Comparison of ENCODE assay signal across 11 cellular contexts in genomic region chr15:96320703-96321421, GRCh38. TPM values are rescaled to one million over a fixed set of nuclear protein-coding genes. Genes with fewer than 3 reads are reported as not detected.
DNase-seq lines count a peak whose midpoint lies in the region; ATAC-seq and TF ChIP-seq lines count a peak whose summit lies in the region.
"Had no signal": no experiment of that assay in that cellular context is flagged by ENCODE, and none has a peak within 500 bp of the region (broad histone marks: within the 10 kb centered on the region; RNA-seq: fewer than 3 reads in every experiment).

No MANE protein-coding gene starts in this region.

- no peak for TF ChIP-seq POLR2A in prostate gland (IDR thresholded peaks at IDR 0.05)

- intact Hi-C loops in ascending aorta (cut with DNase I), result loop anchor here (10.0 kb wide), 1 partner anchor 1476 kb away; no protein-coding TSS in a partner anchor
- intact Hi-C loops in prostate gland (cut with DNase I), result loop anchor here (5.0 to 10.0 kb wide), 4 partner anchors 59 to 1156 kb away; no protein-coding TSS in a partner anchor

- no peak overlapping the region for H3K9ac ChIP-seq in iPS-18a (ENCODE audit: low read length)

- CTCF ChIA-PET in AG04449 (lab: Yijun Ruan, JAX), result interaction anchor here (1.2 to 1.6 kb wide), 3 partner anchors 7 to 192 kb away, joined by 3 to 6 read pairs (median 4); no protein-coding TSS in a partner anchor

- H3K9me3 ChIP-seq in ascending aorta, result no peaks in the 10 kb centered on the region
- no peaks in the 10 kb centered on the region for H3K9me3 ChIP-seq in iPS-18a (ENCODE audit: control insufficient read depth, low read depth, low read length)
- no peaks in the 10 kb centered on the region for H3K9me3 ChIP-seq in prostate gland

- WGBS in prostate gland, result 48% methylated on average over 20 of the region's 20 CpGs

- TF ChIP-seq CTCF in AG04449 (IDR thresholded peaks at IDR 0.05; ENCODE audit: insufficient read depth, low read length, missing control alignments) (no peak), ascending aorta (IDR thresholded peaks at IDR 0.05) (no peak), prostate gland (IDR thresholded peaks at IDR 0.05) (no peak)

- no peaks in the 10 kb centered on the region for H3K27me3 ChIP-seq in ascending aorta
- peaks cover 93% of the 10 kb centered on the region for H3K27me3 ChIP-seq in iPS-18a (ENCODE audit: control insufficient read depth, insufficient read depth, low read length)
- no peaks in the 10 kb centered on the region for H3K27me3 ChIP-seq in prostate gland (replicated peaks; ENCODE audit: insufficient read depth)

- H3K4me3 ChIP-seq in AG04449 (ENCODE audit: low read depth, low read length), result peak overlapping the region; percentile 34; the same call in 1 of the 2 replicates
- H3K4me3 ChIP-seq in ascending aorta, result peak overlapping the region; percentile 55 to 71
- H3K4me3 ChIP-seq in iPS-18a (ENCODE audit: low read length), result peak overlapping the region; percentile 54
- H3K4me3 ChIP-seq in prostate gland, result peak overlapping the region; percentile 28 to 37

- H3K36me3 ChIP-seq in ascending aorta (no peaks in the 10 kb centered on the region), iPS-18a (ENCODE audit: control insufficient read depth, low read depth, low read length) (no peaks in the 10 kb centered on the region), prostate gland (no peaks in the 10 kb centered on the region)

- POLR2A ChIA-PET in AG04449 (lab: Yijun Ruan, JAX), result no interaction called here

- peak overlapping the region; percentile 83 to 85 for H3K27ac ChIP-seq in ascending aorta
- no peak overlapping the region for H3K27ac ChIP-seq in iPS-18a (ENCODE audit: low read length)
- peak overlapping the region; percentile 83 to 92 for H3K27ac ChIP-seq in prostate gland

- DNase-seq in AG04449 (ENCODE audit: low read depth, low spot score), result no peak
- peak in 1 of 2 donors; percentile 46 for DNase-seq in ascending aorta (ENCODE audit: low spot score in 2 of 2)
- no peak for DNase-seq in prostate gland (ENCODE audit: low spot score)
- no peak for DNase-seq in NCI-H2171 (lab: John Stamatoyannopoulos, UW)
- DNase-seq: amniotic stem cell, posterior cingulate gyrus had no signal

- peaks cover 0 to 2% of the 10 kb centered on the region in 2 donors for H3K4me1 ChIP-seq in ascending aorta
- peaks cover 19% of the 10 kb centered on the region for H3K4me1 ChIP-seq in iPS-18a (ENCODE audit: control insufficient read depth, low read depth, low read length)
- H3K4me1 ChIP-seq in prostate gland (replicated peaks), result no peaks in the 10 kb centered on the region

- no peak for ATAC-seq in HG02588 (IDR thresholded peaks at IDR 0.05; ENCODE audit: unreplicated experiment)
- no peak for ATAC-seq in HG03175 (IDR thresholded peaks at IDR 0.05; ENCODE audit: unreplicated experiment)
- no peak for ATAC-seq in activated CD4-positive, CD25-positive, alpha-beta regulatory T cell treated with anti-CD3 and anti-CD28 coated beads, Interleukin-2, amount 50 U/mL, for 24 hours

RNA-seq across cellular contexts. Expression of gene NR2F2, which starts 9.6 kb away (rescaled TPM):
- 126 TPM for total RNA-seq in ascending aorta
- 10 to 100 TPM; 48.7 to 58.1 TPM for total RNA-seq in prostate gland
- total RNA-seq: activated CD8-positive, alpha-beta memory T cell treated with anti-CD3 and anti-CD28 coated beads for 36 hours had no signal
